ENCODE assay signal across 20 cellular contexts in genomic region chr2:221176666-221177065, GRCh38.
"Had no signal": no experiment of that assay in that cellular context is flagged by ENCODE, and none has a peak within 500 bp of the region (broad histone marks: within the 10 kb centered on the region; RNA-seq: fewer than 3 reads in every experiment).

No MANE protein-coding gene starts in this region.

- H3K36me3 Mint-ChIP-seq: activated naive CD4-positive, alpha-beta T cell treated with anti-CD3 and anti-CD28 coated beads, Interleukin-2, amount 50 U/mL, for 72 hours had no signal

- H3K27me3 ChIP-seq: adrenal gland, breast epithelium, esophagus muscularis mucosa, gastroesophageal sphincter, heart left ventricle, tibial nerve had no signal

- ATAC-seq: activated CD4-positive, alpha-beta T cell treated with anti-CD3 and anti-CD28 coated beads for 36 hours; activated naive CD4-positive, alpha-beta T cell treated with anti-CD3 and anti-CD28 coated beads, Interleukin-2, amount 50 U/mL, for 72 hours; gastroesophageal sphincter; heart left ventricle; stimulated activated naive CD8-positive, alpha-beta T cell treated with anti-CD3 and anti-CD28 coated beads, Interleukin-15, Interleukin-2, amounts not matched to agents 100 U/mL and 50 U/mL, for 24 hours had no signal

- H3K27ac Mint-ChIP-seq: activated CD4-positive, alpha-beta T cell treated with anti-CD3 and anti-CD28 coated beads for 36 hours; activated naive CD4-positive, alpha-beta T cell treated with anti-CD3 and anti-CD28 coated beads, Interleukin-2, amount 50 U/mL, for 72 hours; dendritic cell treated with granulocyte-macrophage colony-stimulating factor and Interleukin-4, amounts not matched to agents 40 ng/mL and 50 ng/mL, for 4 days had no signal

- H3K9me3 ChIP-seq: adrenal gland, breast epithelium, esophagus muscularis mucosa, gastroesophageal sphincter, left ventricle myocardium inferior had no signal

- DNase-seq: activated CD4-positive, alpha-beta T cell treated with anti-CD3 and anti-CD28 coated beads for 36 hours; activated CD4-positive, alpha-beta T cell treated with anti-CD3 and anti-CD28 coated beads, Interleukin-2, amount 50 U/mL, for 48 hours; activated gamma-delta T cell treated with Interleukin-2 at 50 U/mL for 16 hours; adrenal gland; effector memory CD4-positive, alpha-beta T cell; heart left ventricle; left ventricle myocardium inferior; mammary epithelial cell; retina; stimulated activated CD4-positive, alpha-beta T cell treated with anti-CD3 and anti-CD28 coated beads, Interleukin-12 subunit alpha, Interleukin-12 subunit beta, amount 100 ng/mL, for 4 hours; stimulated activated CD4-positive, alpha-beta T cell treated with anti-CD3 and anti-CD28 coated beads, Interleukin-1b, Interleukin-23, amount 100 ng/mL, for 48 hours; stimulated activated naive CD8-positive, alpha-beta T cell treated with anti-CD3 and anti-CD28 coated beads, Interleukin-15, Interleukin-2, amounts not matched to agents 100 U/mL and 50 U/mL, for 24 hours; WERI-Rb-1 had no signal

- H3K4me1 Mint-ChIP-seq: activated CD4-positive, alpha-beta T cell treated with anti-CD3 and anti-CD28 coated beads for 36 hours; neural crest cell had no signal

- H3K4me3 Mint-ChIP-seq: activated CD4-positive, alpha-beta T cell treated with anti-CD3 and anti-CD28 coated beads for 36 hours; dendritic cell treated with granulocyte-macrophage colony-stimulating factor and Interleukin-4, amounts not matched to agents 40 ng/mL and 50 ng/mL, for 4 days; neural crest cell had no signal

- H3K4me3 ChIP-seq: adrenal gland, breast epithelium, esophagus muscularis mucosa, gastroesophageal sphincter, heart left ventricle, left ventricle myocardium inferior, tibial nerve had no signal

- H3K36me3 ChIP-seq: adrenal gland, breast epithelium, esophagus muscularis mucosa, gastroesophageal sphincter, heart left ventricle, left ventricle myocardium inferior, tibial nerve, WERI-Rb-1 had no signal

- H3K4me1 ChIP-seq: adrenal gland, breast epithelium, esophagus muscularis mucosa, gastroesophageal sphincter, heart left ventricle, left ventricle myocardium inferior, tibial nerve had no signal

- H3K27me3 Mint-ChIP-seq: dendritic cell treated with granulocyte-macrophage colony-stimulating factor and Interleukin-4, amounts not matched to agents 40 ng/mL and 50 ng/mL, for 4 days had no signal

- H3K27ac ChIP-seq: adrenal gland, breast epithelium, esophagus muscularis mucosa, gastroesophageal sphincter, heart left ventricle, left ventricle myocardium inferior, tibial nerve, WERI-Rb-1 had no signal
